8 cellular contexts compared by ENCODE assay signal in the genomic region with DNA sequence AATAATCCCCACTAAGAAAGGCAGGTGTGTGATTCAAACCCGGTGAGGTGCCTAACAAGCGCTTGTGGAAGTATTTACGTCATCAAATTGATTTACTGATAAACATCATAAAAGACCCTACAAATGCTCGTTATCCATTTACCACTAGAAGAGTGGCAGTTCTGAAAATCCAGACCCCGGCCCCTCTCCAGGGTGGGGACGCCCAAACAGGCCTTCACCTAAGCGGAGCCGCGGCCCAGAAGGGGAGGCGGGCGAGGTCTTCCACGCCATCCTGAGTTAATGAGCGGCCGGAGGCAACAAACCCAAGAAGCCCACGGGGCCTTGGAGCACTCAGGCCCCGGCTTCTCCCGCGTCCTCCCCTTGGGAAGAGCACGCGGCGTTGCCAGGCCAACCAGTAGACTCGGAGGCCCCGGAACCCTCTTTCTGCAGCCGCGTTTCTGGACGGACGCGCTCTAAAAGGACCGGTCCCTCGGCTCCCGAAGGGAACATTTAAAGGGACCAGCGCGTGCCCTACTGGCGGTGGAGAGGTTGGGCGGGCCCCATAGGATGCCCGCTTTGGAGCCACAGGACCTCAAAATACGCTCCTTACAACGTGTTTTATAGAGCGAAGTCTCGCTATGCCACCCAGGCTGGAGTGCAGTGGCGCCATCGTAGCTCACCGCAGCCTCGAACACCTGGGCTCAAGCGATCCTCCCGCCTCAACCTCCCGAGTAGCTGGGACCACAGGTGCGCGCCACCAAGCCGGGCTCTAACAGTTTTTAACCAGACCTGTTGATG.
DNase-seq lines count a peak whose midpoint lies in the region; ATAC-seq lines count a peak whose summit lies in the region.

No MANE protein-coding gene starts in this region.

- H3K27me3 ChIP-seq in mucosa of stomach (ENCODE audit: control insufficient read depth, insufficient read depth, low read length): no peaks in the 10 kb centered on the region

- H3K27me3 Mint-ChIP-seq in activated T-cell treated with anti-CD3 and anti-CD28 coated beads, Interleukin-2, amount 50 U/mL, for 24 hours: peaks cover 58% of the 10 kb centered on the region

- H3K9me3 Mint-ChIP-seq in activated T-cell treated with anti-CD3 and anti-CD28 coated beads, Interleukin-2, amount 50 U/mL, for 24 hours: no peaks in the 10 kb centered on the region

- ATAC-seq in GM18907 (IDR thresholded peaks at IDR 0.05; ENCODE audit: unreplicated experiment): peak; percentile 62
- no peak for ATAC-seq in HG03108 (IDR thresholded peaks at IDR 0.05; ENCODE audit: unreplicated experiment)

- peak overlapping the region; percentile 78 for H3K9ac ChIP-seq in mucosa of stomach (ENCODE audit: low read length)

- H3K27ac Mint-ChIP-seq in activated T-cell treated with anti-CD3 and anti-CD28 coated beads, Interleukin-2, amount 50 U/mL, for 24 hours: no peak overlapping the region

- no peaks in the 10 kb centered on the region for H3K36me3 ChIP-seq in mucosa of stomach (ENCODE audit: control insufficient read depth, insufficient read depth, low read length)

- no peaks in the 10 kb centered on the region for H3K9me3 ChIP-seq in mucosa of stomach (ENCODE audit: control insufficient read depth, low read length)

- H3K4me1 ChIP-seq in mucosa of stomach (ENCODE audit: control insufficient read depth, insufficient read depth, low read length): peaks cover 39% of the 10 kb centered on the region

- peaks cover 19% of the 10 kb centered on the region for H3K4me1 Mint-ChIP-seq in activated T-cell treated with anti-CD3 and anti-CD28 coated beads, Interleukin-2, amount 50 U/mL, for 24 hours (ENCODE audit: low read depth)

- peak overlapping the region; percentile 80 for H3K4me3 ChIP-seq in mucosa of stomach (ENCODE audit: low read length)

- peak overlapping the region; percentile 74 for H3K4me3 Mint-ChIP-seq in activated T-cell treated with anti-CD3 and anti-CD28 coated beads, Interleukin-2, amount 50 U/mL, for 24 hours

- H3K36me3 Mint-ChIP-seq in activated T-cell treated with anti-CD3 and anti-CD28 coated beads, Interleukin-2, amount 50 U/mL, for 24 hours (ENCODE audit: low read depth): no peaks in the 10 kb centered on the region

- peak; percentile 61 for DNase-seq in NCI-H2171 treated with DMSO at 0.1 percent for 48 hours (lab: John Stamatoyannopoulos, UW)
- DNase-seq in activated T-cell treated with anti-CD3 and anti-CD28 coated beads, Interleukin-2, amount 50 U/mL, for 24 hours: peak; percentile 82
- peak; percentile 87 for DNase-seq in fibroblast of gingiva (ENCODE audit: low read depth)
- DNase-seq in stimulated activated CD8-positive, alpha-beta memory T cell treated with anti-CD3 and anti-CD28 coated beads, Interleukin-7, amount 100 ng/mL, for 24 hours (ENCODE audit: low read depth): peak; percentile 52
- no peak for DNase-seq in KG1 (lab: John Stamatoyannopoulos, UW)
